Comparison of ENCODE assay signal across 30 cellular contexts in the genomic region with DNA sequence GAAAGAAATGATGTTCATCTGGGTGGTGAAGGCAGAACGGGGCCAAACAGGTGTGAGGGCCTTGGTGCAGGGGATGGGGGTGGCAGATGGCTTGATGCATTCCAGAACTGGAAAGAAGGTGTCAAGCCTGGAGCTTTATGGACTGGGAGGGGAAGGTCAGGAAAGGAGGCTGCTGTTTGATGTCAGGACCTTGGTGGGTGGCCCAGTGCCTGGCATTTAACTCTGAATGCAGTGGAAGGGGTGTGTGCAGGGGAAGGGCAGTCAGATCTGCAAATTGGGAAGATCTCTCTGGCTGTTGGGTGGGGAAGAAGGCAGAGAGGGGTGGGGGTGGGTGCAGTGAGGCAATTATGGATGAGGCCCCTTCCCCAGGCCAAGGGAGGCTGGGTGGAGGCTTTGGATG.
"Had no signal": no experiment of that assay in that cellular context is flagged by ENCODE, and none has a peak within 500 bp of the region (broad histone marks: within the 10 kb centered on the region; RNA-seq: fewer than 3 reads in every experiment).

No MANE protein-coding gene starts in this region.

- H3K36me3 Mint-ChIP-seq: activated naive CD8-positive, alpha-beta T cell; T-cell had no signal

- H3K9me3 Mint-ChIP-seq: activated B cell treated with CpG ODN at 0.5 μM for 24 hours; activated CD8-positive, alpha-beta T cell treated with anti-CD3 and anti-CD28 coated beads for 36 hours; activated T-cell treated with anti-CD3 and anti-CD28 coated beads, Interleukin-2, amount 50 U/mL, for 4 hours; activated T-helper 17 cell treated with anti-CD3 and anti-CD28 coated beads, Interleukin-2, amount 50 U/mL, for 72 hours; central memory CD8-positive, alpha-beta T cell; dendritic cell treated with granulocyte-macrophage colony-stimulating factor and Interleukin-4, amounts not matched to agents 40 ng/mL and 50 ng/mL, for 4 days; T-cell; T-helper 1 cell treated with Interleukin-12 subunit alpha and Interleukin-12 subunit beta and Interleukin-4 antibody, amounts not matched to agents 30 μg/mL and 1 μg/mL, for 36 hours; T-helper 2 cell treated with Interferon-gamma antibody and Interleukin-4, amounts not matched to agents 5 μg/mL and 100 μg/mL, for 36 hours had no signal

- H3K27me3 ChIP-seq: brain microvascular endothelial cell, dorsolateral prefrontal cortex, esophagus squamous epithelium, gastroesophageal sphincter, heart right ventricle had no signal

- DNase-seq: activated B cell treated with CpG ODN at 0.5 μM for 24 hours; activated CD4-positive, alpha-beta T cell treated with anti-CD3 and anti-CD28 coated beads for 48 hours; activated CD8-positive, alpha-beta memory T cell treated with anti-CD3 and anti-CD28 coated beads for 24 hours; activated CD8-positive, alpha-beta T cell treated with anti-CD3 and anti-CD28 coated beads for 36 hours; activated effector memory CD4-positive, alpha-beta T cell treated with Interleukin-2 at 50 U/mL for 16 hours; activated gamma-delta T cell treated with Interleukin-2 at 50 U/mL for 16 hours; activated naive CD4-positive, alpha-beta T cell treated with anti-CD3 and anti-CD28 coated beads, Interleukin-2, amount 50 U/mL, for 16 hours; activated naive CD4-positive, alpha-beta T cell treated with Interleukin-2 at 50 U/mL for 16 hours; activated T-cell treated with anti-CD3 and anti-CD28 coated beads, Interleukin-2, amount 50 U/mL, for 4 hours; amniotic stem cell; anterior cingulate cortex; brain microvascular endothelial cell; dorsolateral prefrontal cortex; effector memory CD4-positive, alpha-beta T cell; esophagus squamous epithelium; foreskin melanocyte; heart right ventricle; T-cell; T1000; WERI-Rb-1 had no signal

- H3K27ac Mint-ChIP-seq: activated B cell treated with CpG ODN at 0.5 μM for 24 hours; activated CD8-positive, alpha-beta T cell treated with anti-CD3 and anti-CD28 coated beads for 36 hours; activated naive CD8-positive, alpha-beta T cell; activated T-helper 17 cell treated with anti-CD3 and anti-CD28 coated beads, Interleukin-2, amount 50 U/mL, for 72 hours; dendritic cell treated with granulocyte-macrophage colony-stimulating factor and Interleukin-4, amounts not matched to agents 40 ng/mL and 50 ng/mL, for 4 days; T-cell; T-helper 1 cell treated with Interleukin-12 subunit alpha and Interleukin-12 subunit beta and Interleukin-4 antibody, amounts not matched to agents 30 μg/mL and 1 μg/mL, for 36 hours; T-helper 2 cell treated with Interferon-gamma antibody and Interleukin-4, amounts not matched to agents 5 μg/mL and 100 μg/mL, for 36 hours had no signal

- H3K27me3 Mint-ChIP-seq: activated B cell treated with CpG ODN at 0.5 μM for 24 hours; activated CD8-positive, alpha-beta T cell treated with anti-CD3 and anti-CD28 coated beads for 36 hours; activated naive CD8-positive, alpha-beta T cell; activated T-helper 17 cell treated with anti-CD3 and anti-CD28 coated beads, Interleukin-2, amount 50 U/mL, for 72 hours; central memory CD8-positive, alpha-beta T cell; dendritic cell treated with granulocyte-macrophage colony-stimulating factor and Interleukin-4, amounts not matched to agents 40 ng/mL and 50 ng/mL, for 4 days; T-cell had no signal

- ATAC-seq: activated CD4-positive, CD25-positive, alpha-beta regulatory T cell treated with anti-CD3 and anti-CD28 coated beads, Interleukin-2, amount 50 U/mL, for 24 hours; activated CD8-positive, alpha-beta T cell treated with anti-CD3 and anti-CD28 coated beads for 36 hours; activated T-cell treated with anti-CD3 and anti-CD28 coated beads, Interleukin-2, amount 50 U/mL, for 4 hours; activated T-helper 17 cell treated with anti-CD3 and anti-CD28 coated beads, Interleukin-2, amount 50 U/mL, for 72 hours; gastroesophageal sphincter; heart right ventricle; T-cell had no signal

- H3K27ac ChIP-seq: brain microvascular endothelial cell, coronary artery, dorsolateral prefrontal cortex, epithelial cell of prostate, gastroesophageal sphincter, heart right ventricle, WERI-Rb-1 had no signal

- H3K4me3 ChIP-seq: coronary artery, dorsolateral prefrontal cortex, esophagus squamous epithelium, gastroesophageal sphincter, heart right ventricle had no signal

- H3K4me1 Mint-ChIP-seq: activated B cell treated with CpG ODN at 0.5 μM for 24 hours had no signal

- H3K4me3 Mint-ChIP-seq: activated B cell treated with CpG ODN at 0.5 μM for 24 hours; activated CD8-positive, alpha-beta T cell treated with anti-CD3 and anti-CD28 coated beads for 36 hours; activated naive CD8-positive, alpha-beta T cell; activated T-cell treated with anti-CD3 and anti-CD28 coated beads, Interleukin-2, amount 50 U/mL, for 4 hours; activated T-helper 17 cell treated with anti-CD3 and anti-CD28 coated beads, Interleukin-2, amount 50 U/mL, for 72 hours; central memory CD8-positive, alpha-beta T cell; dendritic cell treated with granulocyte-macrophage colony-stimulating factor and Interleukin-4, amounts not matched to agents 40 ng/mL and 50 ng/mL, for 4 days; T-cell; T-helper 1 cell treated with Interleukin-12 subunit alpha and Interleukin-12 subunit beta and Interleukin-4 antibody, amounts not matched to agents 30 μg/mL and 1 μg/mL, for 36 hours; T-helper 2 cell treated with Interferon-gamma antibody and Interleukin-4, amounts not matched to agents 5 μg/mL and 100 μg/mL, for 36 hours had no signal

- H3K9me3 ChIP-seq: esophagus squamous epithelium, gastroesophageal sphincter, heart right ventricle had no signal
